8 cellular contexts compared by ENCODE assay signal in genomic region chr12:67025543-67026114, GRCh38.
DNase-seq lines count a peak whose midpoint lies in the region; ATAC-seq, FAIRE-seq and TF ChIP-seq lines count a peak whose summit lies in the region.

No MANE protein-coding gene starts in this region.

- H3K79me2 ChIP-seq in PC-3 (ENCODE audit: low read length) (no peaks in the 10 kb centered on the region), keratinocyte (ENCODE audit: control insufficient read depth, insufficient read depth, low read length) (no peaks in the 10 kb centered on the region)

- dilution Hi-C loops in keratinocyte (cut with MboI; ENCODE audit: extremely low pct_ligation_motif_present, low sequenced_read_pairs): no loop called here

- no TSS peak for BruUV-seq in PC-3 (replicated peaks; lab: Mats Ljungman, UMichigan)

- H3K4me2 ChIP-seq in PC-3 (ENCODE audit: low read length) (no peak overlapping the region), keratinocyte (ENCODE audit: control insufficient read depth, extremely low read depth, insufficient read depth, low read depth, low read length) (no peak overlapping the region)

- no peaks in the 10 kb centered on the region for H3K4me1 ChIP-seq in PC-3 (ENCODE audit: insufficient read depth, low read length)
- no peaks in the 10 kb centered on the region for H3K4me1 ChIP-seq in keratinocyte (ENCODE audit: control insufficient read depth, extremely low read depth, insufficient read depth, low read length)
- no peaks in the 10 kb centered on the region for H3K4me1 ChIP-seq in effector memory CD4-positive, alpha-beta T cell (ENCODE audit: control insufficient read depth, insufficient read depth, low read length, poor library complexity, severe bottlenecking)

- no peaks in the 10 kb centered on the region for H4K20me1 ChIP-seq in PC-3 (ENCODE audit: low read length)
- no peaks in the 10 kb centered on the region for H4K20me1 ChIP-seq in keratinocyte (ENCODE audit: control insufficient read depth, extremely low read depth, insufficient read depth, low read length)

- H3K27ac ChIP-seq in PC-3 (ENCODE audit: low read length): no peak overlapping the region
- H3K27ac ChIP-seq in keratinocyte (ENCODE audit: control insufficient read depth, insufficient read depth, low read length): no peak overlapping the region
- H3K27ac ChIP-seq in effector memory CD4-positive, alpha-beta T cell (ENCODE audit: insufficient read depth, low read length, poor library complexity, severe bottlenecking): no peak overlapping the region

- no peak overlapping the region for H2AFZ ChIP-seq in PC-3 (ENCODE audit: low read length)
- no peak overlapping the region for H2AFZ ChIP-seq in keratinocyte (ENCODE audit: control insufficient read depth, low read length)

- CTCF ChIA-PET in PC-3 (lab: Charles Lee): interaction anchor here (0.5 to 0.9 kb wide), 3 partner anchors 135 to 197 kb away, joined by 3 to 6 read pairs (median 3); no protein-coding TSS in a partner anchor

- POLR2A ChIA-PET in PC-3 (lab: Charles Lee; ENCODE audit: unreplicated experiment): no interaction called here

- peak; percentile 73 for TF ChIP-seq CTCF in PC-3 (conservative IDR thresholded peaks at IDR 0.05; ENCODE audit: low read depth, low read length)
- peak; percentile 66 to 81 (median 76) for TF ChIP-seq CTCF in keratinocyte (optimal IDR thresholded peaks at IDR 0.05 in 1 of 3, IDR thresholded peaks at IDR 0.05 in 1 of 3, conservative IDR thresholded peaks at IDR 0.05 in 1 of 3; ENCODE audit: extremely low read depth in 1 of 3, insufficient read depth in 2 of 3, low read length in 3 of 3)

- peak; percentile 57 for FAIRE-seq in keratinocyte (lab: Jason Lieb, UNC)

- DNase-seq in COR-L47 (lab: John Stamatoyannopoulos, UW): peak; percentile 11
- peak; percentile 77 for DNase-seq in PC-3
- peak; percentile 2 to 14 (median 8) for DNase-seq in activated naive CD4-positive, alpha-beta T cell (lab: John Stamatoyannopoulos, UW)
- DNase-seq in keratinocyte (ENCODE audit: low read depth, low spot score): no peak
- DNase-seq in stimulated activated CD8-positive, alpha-beta memory T cell treated with anti-CD3 and anti-CD28 coated beads, Interleukin-7, amount 100 ng/mL, for 24 hours (ENCODE audit: low read depth): peak; percentile 35
- no peak for DNase-seq in effector memory CD4-positive, alpha-beta T cell

- H3K9me1 ChIP-seq in keratinocyte (ENCODE audit: control insufficient read depth, extremely low read depth, insufficient read depth, low read length): no peaks in the 10 kb centered on the region

- H3K4me3 ChIP-seq in PC-3 (ENCODE audit: low read length) (no peak overlapping the region), keratinocyte (ENCODE audit: control insufficient read depth in 2 of 3, extremely low read depth in 1 of 3, insufficient read depth in 2 of 3, low read depth in 1 of 3, low read length in 3 of 3) (no peak overlapping the region)
- no peak overlapping the region for H3K4me3 ChIP-seq in effector memory CD4-positive, alpha-beta T cell (ENCODE audit: insufficient read depth, low read depth, low read length, poor library complexity, severe bottlenecking)

- H3K9me3 ChIP-seq in PC-3 (ENCODE audit: low read length): no peaks in the 10 kb centered on the region
- H3K9me3 ChIP-seq in keratinocyte (ENCODE audit: control insufficient read depth, low read depth, low read length): no peaks in the 10 kb centered on the region
- H3K9me3 ChIP-seq in effector memory CD4-positive, alpha-beta T cell (ENCODE audit: control insufficient read depth, low read length): no peaks in the 10 kb centered on the region

- no peaks in the 10 kb centered on the region for H3F3A ChIP-seq in PC-3 (ENCODE audit: low read length, unreplicated experiment)

- intact Hi-C loops in PC-3 (cut with micrococcal nuclease): loop anchor here (1.0 kb wide), 3 partner anchors 42 to 195 kb away; no protein-coding TSS in a partner anchor

- no peaks in the 10 kb centered on the region for H3K9me2 ChIP-seq in PC-3 (replicated peaks; ENCODE audit: low read length)

- H3K27me3 ChIP-seq in PC-3 (ENCODE audit: low read length) (no peaks in the 10 kb centered on the region), keratinocyte (ENCODE audit: control insufficient read depth, extremely low read depth, insufficient read depth, low read length) (no peaks in the 10 kb centered on the region)
- no peaks in the 10 kb centered on the region for H3K27me3 ChIP-seq in effector memory CD4-positive, alpha-beta T cell (replicated peaks; ENCODE audit: control insufficient read depth, insufficient read depth, low read length, poor library complexity, severe bottlenecking)

- H3K9ac ChIP-seq in PC-3 (ENCODE audit: low read length) (no peak overlapping the region), keratinocyte (ENCODE audit: control insufficient read depth, extremely low read depth, insufficient read depth, low read length) (no peak overlapping the region)

- H3K36me3 ChIP-seq in PC-3 (ENCODE audit: low read depth, low read length) (no peaks in the 10 kb centered on the region), keratinocyte (ENCODE audit: control insufficient read depth in 2 of 2, extremely low read depth in 1 of 2, insufficient read depth in 2 of 2, low read length in 2 of 2) (no peaks in the 10 kb centered on the region)
- H3K36me3 ChIP-seq in effector memory CD4-positive, alpha-beta T cell (ENCODE audit: control insufficient read depth, insufficient read depth, low read length): no peaks in the 10 kb centered on the region

- peak; percentile 89 for ATAC-seq in GM18907 (IDR thresholded peaks at IDR 0.05; ENCODE audit: unreplicated experiment)
- ATAC-seq in HG03457 (IDR thresholded peaks at IDR 0.05; ENCODE audit: unreplicated experiment): peak; percentile 84
- ATAC-seq in PC-3: peak; percentile 46; the same call in 1 of the 2 replicates

Comparison
In these comparisons a context has a peak if more than half of its experiments do, and no peak if none do; other contexts are left out.
1. DNase-seq: peak in COR-L47 (single experiment), PC-3 (single experiment), activated naive CD4-positive, alpha-beta T cell (4 of 4) and stimulated activated CD8-positive, alpha-beta memory T cell treated with anti-CD3 and anti-CD28 coated beads, Interleukin-7, amount 100 ng/mL, for 24 hours (single experiment); none in keratinocyte (single experiment) and effector memory CD4-positive, alpha-beta T cell (0 of 3).
2. Peak in every context shown above with its lines, with median percentiles within 50 percentile points of each other: ATAC-seq.